18 cellular contexts compared by ENCODE assay signal in genomic region chr10:34802692-34803091, GRCh38. TPM values are rescaled to one million over a fixed set of nuclear protein-coding genes. Genes with fewer than 3 reads are reported as not detected.
DNase-seq lines count a peak whose midpoint lies in the region; ATAC-seq and TF ChIP-seq lines count a peak whose summit lies in the region.
"Had no signal": no experiment of that assay in that cellular context is flagged by ENCODE, and none has a peak within 500 bp of the region (broad histone marks: within the 10 kb centered on the region; RNA-seq: fewer than 3 reads in every experiment).

No MANE protein-coding gene starts in this region.

- intact Hi-C loops in PC-3 (cut with micrococcal nuclease), result no loop called here

- H3K9me3 ChIP-seq in H9 (ENCODE audit: control insufficient read depth, low read depth, low read length) (no peaks in the 10 kb centered on the region), neural progenitor cell (ENCODE audit: low read depth) (no peaks in the 10 kb centered on the region), PC-3 (ENCODE audit: low read length) (no peaks in the 10 kb centered on the region)

- H3K4me1 Mint-ChIP-seq in H9 (peaks cover 23 to 34% of the 10 kb centered on the region in 2 experiments), neural progenitor cell (peaks cover 30% of the 10 kb centered on the region)

- H3K36me3 Mint-ChIP-seq in H9 (ENCODE audit: insufficient read depth in 1 of 3, low read depth in 3 of 3) (peaks cover 0 to 9% (median 0%) of the 10 kb centered on the region in 3 experiments; a peak in 3 of 7 replicates), neural progenitor cell (peaks cover 17% of the 10 kb centered on the region)

- no peak overlapping the region for H3K18ac ChIP-seq in H9 (ENCODE audit: insufficient read length, low read depth, low read length)

- no peak overlapping the region for H4K91ac ChIP-seq in H9 (ENCODE audit: insufficient read length, low read depth, low read length)

- H4K20me1 ChIP-seq in H9 (ENCODE audit: control insufficient read depth, insufficient read depth, insufficient read length) (no peaks in the 10 kb centered on the region), neural progenitor cell (ENCODE audit: low read depth) (peaks cover 81% of the 10 kb centered on the region), PC-3 (ENCODE audit: low read length) (peaks cover 35% of the 10 kb centered on the region)

- H3K27ac ChIP-seq in H9 (ENCODE audit: insufficient read length, low read depth, low read length), result no peak overlapping the region
- H3K27ac ChIP-seq in neural progenitor cell, result peak overlapping the region; percentile 32
- H3K27ac ChIP-seq in PC-3 (ENCODE audit: low read length), result no peak overlapping the region
- H3K27ac ChIP-seq: C4-2B, KMS-11 had no signal

- ATAC-seq in PC-3 (no peak), HG03520 (IDR thresholded peaks at IDR 0.05; ENCODE audit: unreplicated experiment) (no peak), GM21528 (IDR thresholded peaks at IDR 0.05; ENCODE audit: low FRiP score, unreplicated experiment) (no peak), left lobe of liver (no peak)
- ATAC-seq: HepG2 had no signal

- no peak overlapping the region for H2BK120ac ChIP-seq in H9 (ENCODE audit: low read depth, low read length, poor library complexity, severe bottlenecking)

- peaks cover 15% of the 10 kb centered on the region for H3K79me1 ChIP-seq in H9 (ENCODE audit: insufficient read depth, low read depth, low read length, poor library complexity, severe bottlenecking)

- H4K5ac ChIP-seq in H9 (ENCODE audit: insufficient read length, low read depth, low read length), result no peak overlapping the region

- no TSS peak for BruUV-seq in PC-3 (replicated peaks; lab: Mats Ljungman, UMichigan)

- H2AFZ ChIP-seq in H9 (ENCODE audit: low read length) (no peak overlapping the region), neural progenitor cell (replicated peaks) (no peak overlapping the region), PC-3 (ENCODE audit: low read length) (no peak overlapping the region)

- H3K79me2 ChIP-seq in H9 (ENCODE audit: insufficient read depth, low read length) (peaks cover 16% of the 10 kb centered on the region; the same call in 1 of the 2 replicates), neural progenitor cell (ENCODE audit: low read depth) (peaks cover 98% of the 10 kb centered on the region), PC-3 (ENCODE audit: low read length) (peaks cover 88% of the 10 kb centered on the region)

- H4K8ac ChIP-seq in H9 (replicated peaks; ENCODE audit: insufficient read length, low read depth, low read length), result no peak overlapping the region

- TF ChIP-seq CTCF in H9 (conservative IDR thresholded peaks at IDR 0.05) (no peak), epithelial cell of esophagus (IDR thresholded peaks at IDR 0.05; ENCODE audit: insufficient read depth, low read depth, low read length, missing control alignments) (no peak), neural progenitor cell (IDR thresholded peaks at IDR 0.05) (no peak), PC-3 (conservative IDR thresholded peaks at IDR 0.05; ENCODE audit: low read depth, low read length) (no peak)

- H3K4me3 ChIP-seq in epithelial cell of esophagus (ENCODE audit: low read length) (no peak overlapping the region), neural progenitor cell (no peak overlapping the region), PC-3 (ENCODE audit: low read length) (no peak overlapping the region)

- H3K4me2 ChIP-seq in H9 (ENCODE audit: insufficient read depth, insufficient read length, low read length) (no peak overlapping the region), neural progenitor cell (peak overlapping the region; percentile 42), PC-3 (ENCODE audit: low read length) (no peak overlapping the region)
- H3K4me2 ChIP-seq: KMS-11 had no signal

- H3K4me3 Mint-ChIP-seq in H9 (no peak overlapping the region), neural progenitor cell (no peak overlapping the region)

- H3K9me3 Mint-ChIP-seq in H9, result no peaks in the 10 kb centered on the region
- no peaks in the 10 kb centered on the region for H3K9me3 Mint-ChIP-seq in neural progenitor cell

- H3K23ac ChIP-seq in H9 (ENCODE audit: insufficient read length, low read depth, low read length), result no peak overlapping the region

- H3K27ac Mint-ChIP-seq in H9, result peak overlapping the region; percentile 9 to 89 (median 36); a peak in 3 of 7 replicates
- H3K27ac Mint-ChIP-seq in neural progenitor cell, result no peak overlapping the region

- H3K27me3 ChIP-seq in H9 (ENCODE audit: insufficient read depth, low read length) (no peaks in the 10 kb centered on the region), neural progenitor cell (no peaks in the 10 kb centered on the region), PC-3 (ENCODE audit: low read length) (no peaks in the 10 kb centered on the region)

- DNase-seq in H9, result no peak
- peak; percentile 41 for DNase-seq in NCI-H748 treated with DMSO at 0.1 percent for 48 hours (lab: John Stamatoyannopoulos, UW)
- DNase-seq in epithelial cell of esophagus (ENCODE audit: low read depth), result peak; percentile 20
- DNase-seq in neural progenitor cell (ENCODE audit: low spot score), result no peak
- no peak for DNase-seq in PC-3
- no peak for DNase-seq in left lobe of liver (ENCODE audit: low spot score)
- DNase-seq: DMS153, EL, HCEC 1CT, NCI-H1092, NCI-H1694, NCI-H2227 treated with DMSO at 0.1 percent for 48 hours, NCI-H524 treated with DMSO at 0.1 percent for 48 hours had no signal

- no peak overlapping the region for H3T11ph ChIP-seq in H9 (ENCODE audit: low read length)

- no peak overlapping the region for H2BK15ac ChIP-seq in H9 (ENCODE audit: low read depth, low read length)

- CTCF ChIA-PET in PC-3 (lab: Charles Lee), result interaction anchor here (0.5 kb wide), 1 partner anchor 71 kb away, joined by 4 read pairs; no protein-coding TSS in a partner anchor

- no peak overlapping the region for H3K56ac ChIP-seq in H9 (ENCODE audit: insufficient read length, low read depth, low read length)

- no peaks in the 10 kb centered on the region for H3K23me2 ChIP-seq in H9 (ENCODE audit: insufficient read length, low read depth, low read length, poor library complexity, severe bottlenecking)

- H3K4me1 ChIP-seq in H9 (ENCODE audit: insufficient read depth, low read length) (no peaks in the 10 kb centered on the region), neural progenitor cell (peaks cover 22% of the 10 kb centered on the region), PC-3 (ENCODE audit: insufficient read depth, low read length) (peaks cover 11% of the 10 kb centered on the region)

- H2BK12ac ChIP-seq in H9 (ENCODE audit: insufficient read length, low read depth, low read length), result no peak overlapping the region

- H2AK5ac ChIP-seq in H9 (ENCODE audit: insufficient read length, low read length), result no peak overlapping the region

- H2BK5ac ChIP-seq in H9 (ENCODE audit: insufficient read length, low read length), result no peak overlapping the region

- POLR2A ChIA-PET in PC-3 (lab: Charles Lee; ENCODE audit: unreplicated experiment), result no interaction called here

- H2BK20ac ChIP-seq in H9 (ENCODE audit: low read depth, low read length, poor library complexity, severe bottlenecking), result no peak overlapping the region

- H3K4ac ChIP-seq in H9 (ENCODE audit: low read depth, low read length), result no peak overlapping the region

- WGBS in H9 (ENCODE audit: extremely low coverage, insufficient read length, low lambda C conversion rate), result no CpG with 5 or more reads among the region's 5 CpGs

- H3K36me3 ChIP-seq in neural progenitor cell (no peaks in the 10 kb centered on the region), PC-3 (ENCODE audit: low read depth, low read length) (peaks cover 12% of the 10 kb centered on the region; the same call in 1 of the 2 replicates)

- peaks cover 6% of the 10 kb centered on the region for H3F3A ChIP-seq in neural progenitor cell (ENCODE audit: low read depth)
- H3F3A ChIP-seq in PC-3 (ENCODE audit: low read length, unreplicated experiment), result no peaks in the 10 kb centered on the region

- H3K27me3 Mint-ChIP-seq in H9 (ENCODE audit: low read depth), result no peaks in the 10 kb centered on the region
- H3K27me3 Mint-ChIP-seq in neural progenitor cell (ENCODE audit: insufficient read depth, low read depth), result no peaks in the 10 kb centered on the region

- no peaks in the 10 kb centered on the region for H3K9me2 ChIP-seq in PC-3 (replicated peaks; ENCODE audit: low read length)

- no peak overlapping the region for H3K14ac ChIP-seq in H9 (ENCODE audit: insufficient read depth, low read length)

- H3K9ac ChIP-seq in H9 (ENCODE audit: extremely low read depth, insufficient read length, low read length) (no peak overlapping the region), neural progenitor cell (no peak overlapping the region), PC-3 (ENCODE audit: low read length) (no peak overlapping the region)
- H3K9ac ChIP-seq: KMS-11 had no signal

RNA-seq across cellular contexts. Expression of gene PARD3, which starts 12.4 kb away (rescaled TPM):
- total RNA-seq in H9 (2021) (44.7 and 47.2 TPM in 2 replicates), neural progenitor cell (ENCODE audit: low replicate concordance) (55.3 and 58.7 TPM in 2 replicates), PC-3 (2014; rRNA removed) (149 and 154 TPM in 2 replicates), left lobe of liver (19.1 TPM)

Comparison
In these comparisons a context has a peak if more than half of its experiments do, and no peak if none do; other contexts are left out.
1. DNase-seq: peak in NCI-H748 treated with DMSO at 0.1 percent for 48 hours (single experiment) and epithelial cell of esophagus (single experiment); none in H9 (single experiment), neural progenitor cell (single experiment), PC-3 (single experiment) and left lobe of liver (single experiment).